In genomic region chr13:39501711-39502324, GRCh38 we compare ENCODE assay signal across 17 cellular contexts.
DNase-seq lines count a peak whose midpoint lies in the region; ATAC-seq and TF ChIP-seq lines count a peak whose summit lies in the region.
"Had no signal": no experiment of that assay in that cellular context is flagged by ENCODE, and none has a peak within 500 bp of the region (broad histone marks: within the 10 kb centered on the region; RNA-seq: fewer than 3 reads in every experiment).

No MANE protein-coding gene starts in this region.

- no peak overlapping the region for H3K14ac ChIP-seq in trophoblast cell (ENCODE audit: low read length)

- H3K9me3 Mint-ChIP-seq in HFFc6 = no peaks in the 10 kb centered on the region
- H3K9me3 Mint-ChIP-seq: CD8-positive, alpha-beta T cell; naive thymus-derived CD4-positive, alpha-beta T cell had no signal

- peak; percentile 75 to 94 (median 90) for ATAC-seq in heart right ventricle
- no peak for ATAC-seq in GM19023 (IDR thresholded peaks at IDR 0.05; ENCODE audit: unreplicated experiment)
- no peak for ATAC-seq in HG02571 (IDR thresholded peaks at IDR 0.05; ENCODE audit: unreplicated experiment)
- ATAC-seq: CD8-positive, alpha-beta T cell; gastrocnemius medialis; naive thymus-derived CD4-positive, alpha-beta T cell; right lobe of liver had no signal

- H2BK12ac ChIP-seq in trophoblast cell (ENCODE audit: low read length) = no peak overlapping the region

- H3K9ac ChIP-seq in trophoblast cell (ENCODE audit: low read length) = no peak overlapping the region

- no peaks in the 10 kb centered on the region for H3K79me2 ChIP-seq in trophoblast cell (ENCODE audit: control insufficient read depth, insufficient read depth, low read length, poor library complexity)

- WGBS in heart right ventricle, 2 donors = 53 to 63% methylated on average over 3 of the region's 3 CpGs
- WGBS in trophoblast cell (ENCODE audit: extremely low coverage, insufficient coverage, insufficient read length) = no CpG with 5 or more reads among the region's 3 CpGs

- H3K18ac ChIP-seq in trophoblast cell (ENCODE audit: low read length) = no peak overlapping the region

- H2BK120ac ChIP-seq in trophoblast cell (ENCODE audit: insufficient read depth, low read length, poor library complexity) = peak overlapping the region; percentile 79

- peaks cover 5% of the 10 kb centered on the region; the same call in 1 of the 2 replicates for H3K36me3 Mint-ChIP-seq in HFFc6 (ENCODE audit: low read depth)
- H3K36me3 Mint-ChIP-seq: CD8-positive, alpha-beta T cell; naive thymus-derived CD4-positive, alpha-beta T cell had no signal

- H3K4me1 ChIP-seq in heart right ventricle (peaks cover 4 to 96% (median 67%) of the 10 kb centered on the region in 9 donors), trophoblast cell (ENCODE audit: control insufficient read depth in 1 of 2, insufficient read depth in 2 of 2, low read length in 2 of 2) (peaks cover 5 to 13% of the 10 kb centered on the region in 2 experiments)
- H3K4me1 ChIP-seq: breast epithelium, right lobe of liver had no signal

- peak overlapping the region in 9 of 10 donors; percentile 57 to 91 (median 78) for H3K27ac ChIP-seq in heart right ventricle
- peak overlapping the region; percentile 75 for H3K27ac ChIP-seq in trophoblast cell (ENCODE audit: low read depth, low read length)
- H3K27ac ChIP-seq: breast epithelium, gastrocnemius medialis, right lobe of liver, WERI-Rb-1 had no signal

- H3K4ac ChIP-seq in trophoblast cell (ENCODE audit: low read depth, low read length) = no peak overlapping the region

- no peak overlapping the region for H3K23ac ChIP-seq in trophoblast cell (ENCODE audit: low read length)

- H4K12ac ChIP-seq in trophoblast cell (ENCODE audit: low read depth, low read length) = no peak overlapping the region

- no peak for DNase-seq in HFFc6
- DNase-seq in SW480 (ENCODE audit: low spot score) = peak; percentile 74
- DNase-seq in heart right ventricle = peak; percentile 33 to 65
- peak; percentile 50 to 79 for DNase-seq in trophoblast cell
- DNase-seq in DMS114 treated with DMSO at 0.1 percent for 48 hours (lab: John Stamatoyannopoulos, UW; ENCODE audit: unreplicated experiment) = no peak
- no peak for DNase-seq in NCI-H1694 treated with DMSO at 0.1 percent for 48 hours (lab: John Stamatoyannopoulos, UW)
- DNase-seq: activated gamma-delta T cell treated with Interleukin-2 at 50 U/mL for 16 hours; CD8-positive, alpha-beta T cell; gastrocnemius medialis; naive thymus-derived CD4-positive, alpha-beta T cell; right lobe of liver; stimulated activated CD4-positive, alpha-beta T cell treated with anti-CD3 and anti-CD28 coated beads, Interleukin-4, amount 100 ng/mL, for 1 hour; WERI-Rb-1 had no signal

- peak overlapping the region; percentile 29 for H3K4me2 ChIP-seq in trophoblast cell (ENCODE audit: low read length)

- peak overlapping the region; percentile 1 for H4K8ac ChIP-seq in trophoblast cell (ENCODE audit: low read depth, low read length)

- H3K9me3 ChIP-seq in heart right ventricle = no peaks in the 10 kb centered on the region
- no peaks in the 10 kb centered on the region for H3K9me3 ChIP-seq in trophoblast cell (ENCODE audit: insufficient read depth, low read depth, low read length)
- H3K9me3 ChIP-seq: breast epithelium, gastrocnemius medialis, HAP-1, right lobe of liver had no signal

- no peak overlapping the region for H4K91ac ChIP-seq in trophoblast cell (ENCODE audit: low read depth, low read length)

- H3K4me3 Mint-ChIP-seq in HFFc6 = no peak overlapping the region
- H3K4me3 Mint-ChIP-seq: CD8-positive, alpha-beta T cell; naive thymus-derived CD4-positive, alpha-beta T cell had no signal

- peaks cover 4% of the 10 kb centered on the region for H3K79me1 ChIP-seq in trophoblast cell (ENCODE audit: low read length)

- no peaks in the 10 kb centered on the region; the same call in 1 of the 2 replicates for H3K27me3 Mint-ChIP-seq in HFFc6 (ENCODE audit: insufficient read depth)

- TF ChIP-seq CTCF in HFFc6 (IDR thresholded peaks at IDR 0.05) (no peak), heart right ventricle (IDR thresholded peaks at IDR 0.05) (no peak)

- H2AFZ ChIP-seq in trophoblast cell (ENCODE audit: insufficient read depth, low read length, poor library complexity) = no peak overlapping the region

- no peak overlapping the region for H2BK5ac ChIP-seq in trophoblast cell (ENCODE audit: low read depth, low read length, poor library complexity)

- no peaks in the 10 kb centered on the region for H3K36me3 ChIP-seq in heart right ventricle
- H3K36me3 ChIP-seq in trophoblast cell (ENCODE audit: control insufficient read depth in 1 of 2, insufficient read depth in 2 of 2, low read length in 2 of 2) = no peaks in the 10 kb centered on the region
- H3K36me3 ChIP-seq: breast epithelium, gastrocnemius medialis, HAP-1, right lobe of liver, WERI-Rb-1 had no signal

- H3K27ac Mint-ChIP-seq in HFFc6 = peak overlapping the region; percentile 41; the same call in 1 of the 2 replicates
- H3K27ac Mint-ChIP-seq: CD8-positive, alpha-beta T cell; naive thymus-derived CD4-positive, alpha-beta T cell had no signal

- H3K27me3 ChIP-seq in heart right ventricle = no peaks in the 10 kb centered on the region
- H3K27me3 ChIP-seq in trophoblast cell (ENCODE audit: insufficient read depth, low read length) = no peaks in the 10 kb centered on the region
- H3K27me3 ChIP-seq: breast epithelium, gastrocnemius medialis, right lobe of liver had no signal

- H3K4me3 ChIP-seq in heart right ventricle = no peak overlapping the region
- no peak overlapping the region for H3K4me3 ChIP-seq in trophoblast cell (ENCODE audit: low read depth, low read length)
- H3K4me3 ChIP-seq: breast epithelium, gastrocnemius medialis, HAP-1, right lobe of liver had no signal

- intact Hi-C loops in heart right ventricle (cut with DNase I) = loop anchor here in 1 of 10 donors (10.0 kb wide), 1 partner anchor 47 kb away; no protein-coding TSS in a partner anchor

- H3K4me1 Mint-ChIP-seq in HFFc6 (ENCODE audit: low read depth) = peaks cover 47% of the 10 kb centered on the region
- H3K4me1 Mint-ChIP-seq: naive thymus-derived CD4-positive, alpha-beta T cell had no signal

- no peak overlapping the region for H2AK5ac ChIP-seq in trophoblast cell (ENCODE audit: low read length)

Comparison
In these comparisons a context has a peak if more than half of its experiments do, and no peak if none do; other contexts are left out.
1. DNase-seq: peak in SW480 (single experiment), heart right ventricle (2 of 2) and trophoblast cell (2 of 2); none in HFFc6 (single experiment), DMS114 treated with DMSO at 0.1 percent for 48 hours (single experiment) and NCI-H1694 treated with DMSO at 0.1 percent for 48 hours (single experiment).
2. ATAC-seq: peak in heart right ventricle (8 of 8); none in GM19023 (single experiment) and HG02571 (single experiment).